In the genomic region with DNA sequence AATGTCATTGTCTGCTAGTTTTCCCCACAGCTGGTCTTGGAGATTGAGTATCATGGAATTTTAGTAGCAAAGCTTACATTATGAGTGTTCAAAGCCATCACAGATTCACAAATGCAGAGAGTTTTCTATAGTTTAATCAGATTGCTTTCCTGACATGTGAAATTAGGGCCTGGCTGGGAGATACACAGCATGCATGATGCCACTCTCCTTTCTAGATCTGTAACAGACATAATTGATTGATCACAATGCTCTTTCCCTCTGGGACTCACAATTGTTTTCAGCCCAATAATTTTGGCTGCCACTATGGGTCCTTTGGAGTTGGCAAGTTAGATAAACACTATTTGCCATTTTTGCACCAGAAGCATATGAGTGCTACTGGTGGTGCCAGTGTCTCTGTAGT, we compare ENCODE assay signal across 9 cellular contexts.
"Had no signal": no experiment of that assay in that cellular context is flagged by ENCODE, and none has a peak within 500 bp of the region (broad histone marks: within the 10 kb centered on the region; RNA-seq: fewer than 3 reads in every experiment).

No MANE protein-coding gene starts in this region.

- H3K4me1 Mint-ChIP-seq: IgD-negative memory B cell had no signal

- ATAC-seq: GM23338, HepG2 had no signal

- H2AFZ ChIP-seq: GM23338 had no signal

- H3K9me3 Mint-ChIP-seq: GM23338, H9 had no signal

- H3K27ac ChIP-seq: HL-60 had no signal

- H3K27ac Mint-ChIP-seq: GM23338, IgD-negative memory B cell had no signal

- H3K4me2 ChIP-seq: GM23338 had no signal

- DNase-seq: H9, HCEC 1CT, KBM-7 had no signal

- H3K4me3 Mint-ChIP-seq: GM23338, H9, IgD-negative memory B cell had no signal

- FAIRE-seq: H1, H54, HepG2 had no signal

- H3K4me3 ChIP-seq: GM23338 had no signal
